In the genomic region with DNA sequence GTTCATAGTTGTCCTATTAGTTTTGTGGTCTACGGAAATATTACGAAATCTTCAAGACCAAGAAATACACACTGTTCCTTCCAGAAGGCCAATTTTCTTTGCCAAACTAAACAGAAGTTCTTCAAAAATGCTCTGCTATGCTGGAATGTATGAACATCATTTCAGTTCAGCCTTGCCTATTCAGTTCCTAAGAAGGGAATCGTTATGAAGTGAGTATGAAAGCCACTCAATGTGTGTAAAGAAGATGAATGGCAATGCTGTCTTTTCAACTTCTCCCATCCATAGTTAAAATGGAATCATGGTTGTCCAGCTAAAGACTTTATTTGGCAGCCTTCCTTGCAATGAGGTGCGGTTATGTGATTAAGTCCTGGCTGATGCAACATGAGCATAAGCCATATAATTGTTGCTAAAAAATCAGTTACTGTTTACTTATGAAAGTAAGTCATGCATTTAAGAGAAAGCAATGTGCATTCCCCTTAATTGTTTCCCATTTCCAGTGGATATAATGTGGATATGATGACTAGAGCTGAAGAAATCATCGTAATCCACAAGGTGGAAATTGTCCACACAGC, we compare ENCODE assay signal across 11 cellular contexts.
A peak's percentile ranks its signal among the peaks of the same experiment; 100 is the strongest.
DNase-seq lines count a peak whose midpoint lies in the region; ATAC-seq and TF ChIP-seq lines count a peak whose summit lies in the region.
"Had no signal": no experiment of that assay in that cellular context is flagged by ENCODE, and none has a peak within 500 bp of the region (broad histone marks: within the 10 kb centered on the region; RNA-seq: fewer than 3 reads in every experiment).

No MANE protein-coding gene starts in this region.

- no peaks in the 10 kb centered on the region for H3K27me3 Mint-ChIP-seq in activated CD8-positive, alpha-beta T cell treated with anti-CD3 and anti-CD28 coated beads for 36 hours

- peak; percentile 94 for DNase-seq in AG10803 (ENCODE audit: low read depth)
- no peak for DNase-seq in RWPE2 (ENCODE audit: low spot score)
- DNase-seq in fibroblast of pulmonary artery (ENCODE audit: low read depth): peak; percentile 94
- DNase-seq in psoas muscle: no peak
- no peak for DNase-seq in activated CD8-positive, alpha-beta T cell treated with anti-CD3 and anti-CD28 coated beads for 36 hours
- DNase-seq in caudate nucleus (lab: John Stamatoyannopoulos, UW): no peak
- no peak for DNase-seq in superior temporal gyrus (ENCODE audit: extremely low spot score)
- DNase-seq: Karpas-422, NCI-H774 had no signal

- H3K36me3 ChIP-seq in RWPE2 (ENCODE audit: low read depth) (no peaks in the 10 kb centered on the region), psoas muscle (ENCODE audit: insufficient read depth in 1 of 2, low read depth in 1 of 2) (no peaks in the 10 kb centered on the region)

- no peak overlapping the region for H3K27ac Mint-ChIP-seq in activated CD8-positive, alpha-beta T cell treated with anti-CD3 and anti-CD28 coated beads for 36 hours
- H3K27ac Mint-ChIP-seq: T-helper 1 cell treated with Interleukin-12 subunit alpha and Interleukin-12 subunit beta and Interleukin-4 antibody, amounts not matched to agents 30 μg/mL and 1 μg/mL, for 36 hours had no signal

- H3K9me3 Mint-ChIP-seq in activated CD8-positive, alpha-beta T cell treated with anti-CD3 and anti-CD28 coated beads for 36 hours: no peaks in the 10 kb centered on the region
- H3K9me3 Mint-ChIP-seq: T-helper 1 cell treated with Interleukin-12 subunit alpha and Interleukin-12 subunit beta and Interleukin-4 antibody, amounts not matched to agents 30 μg/mL and 1 μg/mL, for 36 hours had no signal

- H3K27ac ChIP-seq in RWPE2 (ENCODE audit: poor library complexity, severe bottlenecking) (peak overlapping the region; percentile 69), psoas muscle (no peak overlapping the region), caudate nucleus (ENCODE audit: low read depth, low read length) (no peak overlapping the region)

- CTCF ChIA-PET in activated CD8-positive, alpha-beta T cell treated with anti-CD3 and anti-CD28 coated beads for 36 hours (lab: Charles Lee): no interaction called here

- POLR2A ChIA-PET in activated CD8-positive, alpha-beta T cell treated with anti-CD3 and anti-CD28 coated beads for 36 hours (lab: Charles Lee): interaction anchor here (0.6 kb wide), 1 partner anchor 927 kb away, joined by 3 read pairs; no protein-coding TSS in a partner anchor

- 35 to 70% (median 53%) methylated on average over 5 of the region's 5 CpGs for WGBS in psoas muscle, 3 donors

- H3K9me3 ChIP-seq in RWPE2 (ENCODE audit: severe bottlenecking) (no peaks in the 10 kb centered on the region), psoas muscle (no peaks in the 10 kb centered on the region)

- H3K36me3 Mint-ChIP-seq in activated CD8-positive, alpha-beta T cell treated with anti-CD3 and anti-CD28 coated beads for 36 hours (ENCODE audit: low read depth): no peaks in the 10 kb centered on the region

- H3K4me3 ChIP-seq in AG10803 (ENCODE audit: low read length) (no peak overlapping the region), RWPE2 (ENCODE audit: severe bottlenecking) (no peak overlapping the region), fibroblast of pulmonary artery (replicated peaks; ENCODE audit: low read depth, low read length) (no peak overlapping the region), psoas muscle (no peak overlapping the region)

- no peaks in the 10 kb centered on the region for H3K27me3 ChIP-seq in RWPE2 (ENCODE audit: insufficient read depth, poor library complexity, severe bottlenecking)
- H3K27me3 ChIP-seq in psoas muscle (ENCODE audit: insufficient read depth in 3 of 3, low read length in 2 of 3): no peaks in the 10 kb centered on the region

- ATAC-seq in RWPE2 (ENCODE audit: low read depth): peak; percentile 73
- peak in 3 of 4 donors; percentile 28 to 64 (median 54) for ATAC-seq in psoas muscle
- no peak for ATAC-seq in activated CD8-positive, alpha-beta T cell treated with anti-CD3 and anti-CD28 coated beads for 36 hours
- no peak for ATAC-seq in GM18868 (IDR thresholded peaks at IDR 0.05; ENCODE audit: unreplicated experiment)

- H3K4me3 Mint-ChIP-seq in activated CD8-positive, alpha-beta T cell treated with anti-CD3 and anti-CD28 coated beads for 36 hours: no peak overlapping the region
- H3K4me3 Mint-ChIP-seq: T-helper 1 cell treated with Interleukin-12 subunit alpha and Interleukin-12 subunit beta and Interleukin-4 antibody, amounts not matched to agents 30 μg/mL and 1 μg/mL, for 36 hours had no signal

- intact Hi-C loops in psoas muscle (cut with DNase I): no loop called here
- intact Hi-C loops in activated CD8-positive, alpha-beta T cell treated with anti-CD3 and anti-CD28 coated beads for 36 hours (cut with micrococcal nuclease): no loop called here

- no peak for TF ChIP-seq CTCF in AG10803 (conservative IDR thresholded peaks at IDR 0.05; ENCODE audit: low read length)
- TF ChIP-seq CTCF in RWPE2 (IDR thresholded peaks at IDR 0.05; ENCODE audit: poor library complexity, severe bottlenecking): no peak
- TF ChIP-seq CTCF in fibroblast of pulmonary artery (IDR thresholded peaks at IDR 0.05; ENCODE audit: low read length, missing control alignments): no peak
- TF ChIP-seq CTCF in psoas muscle (IDR thresholded peaks at IDR 0.05): no peak
- TF ChIP-seq CTCF in activated CD8-positive, alpha-beta T cell treated with anti-CD3 and anti-CD28 coated beads for 36 hours (IDR thresholded peaks at IDR 0.05): no peak

- no peaks in the 10 kb centered on the region for H3K4me1 Mint-ChIP-seq in activated CD8-positive, alpha-beta T cell treated with anti-CD3 and anti-CD28 coated beads for 36 hours (ENCODE audit: low read depth)

- peaks cover 6% of the 10 kb centered on the region for H3K4me1 ChIP-seq in RWPE2 (ENCODE audit: insufficient read depth, poor library complexity, severe bottlenecking)
- no peaks in the 10 kb centered on the region for H3K4me1 ChIP-seq in psoas muscle

Comparison
In these comparisons a context has a peak if more than half of its experiments do, and no peak if none do; other contexts are left out.
1. DNase-seq: peak in AG10803 (single experiment) and fibroblast of pulmonary artery (single experiment); none in RWPE2 (single experiment), psoas muscle (0 of 2), activated CD8-positive, alpha-beta T cell treated with anti-CD3 and anti-CD28 coated beads for 36 hours (single experiment), caudate nucleus (0 of 61) and superior temporal gyrus (single experiment).
2. ATAC-seq: peak in RWPE2 (single experiment) and psoas muscle (3 of 4); none in activated CD8-positive, alpha-beta T cell treated with anti-CD3 and anti-CD28 coated beads for 36 hours (single experiment) and GM18868 (single experiment).